ENCODE assay signal across 17 cellular contexts in genomic region chr6:84432616-84433015, GRCh38.
"Had no signal": no experiment of that assay in that cellular context is flagged by ENCODE, and none has a peak within 500 bp of the region (broad histone marks: within the 10 kb centered on the region; RNA-seq: fewer than 3 reads in every experiment).

No MANE protein-coding gene starts in this region.

- ATAC-seq: activated T-helper 17 cell treated with anti-CD3 and anti-CD28 coated beads, Interleukin-2, amount 50 U/mL, for 72 hours had no signal

- H3K9me3 Mint-ChIP-seq: activated T-helper 17 cell treated with anti-CD3 and anti-CD28 coated beads, Interleukin-2, amount 50 U/mL, for 72 hours; nephron had no signal

- H3K27ac ChIP-seq: colonic mucosa, skin epidermis, tibial nerve, vagina had no signal

- H3K27me3 Mint-ChIP-seq: activated T-helper 17 cell treated with anti-CD3 and anti-CD28 coated beads, Interleukin-2, amount 50 U/mL, for 72 hours had no signal

- DNase-seq: activated CD4-positive, alpha-beta T cell treated with anti-CD3 and anti-CD28 coated beads for 1 hour; activated CD4-positive, alpha-beta T cell treated with anti-CD3 and anti-CD28 coated beads, Interleukin-2, amount 50 U/mL, for 48 hours; activated naive CD4-positive, alpha-beta T cell treated with Interleukin-2 at 50 U/mL for 16 hours; colonic mucosa; kidney glomerular epithelial cell; mesendoderm; occipital lobe; stimulated activated CD4-positive, alpha-beta T cell treated with anti-CD3 and anti-CD28 coated beads, Interleukin-4, amount 100 ng/mL, for 24 hours; stimulated activated naive CD4-positive, alpha-beta T cell; substantia nigra; T-helper 1 cell; T1000 had no signal

- H3K4me1 ChIP-seq: colonic mucosa, tibial nerve, vagina had no signal

- H3K27ac Mint-ChIP-seq: activated T-helper 17 cell treated with anti-CD3 and anti-CD28 coated beads, Interleukin-2, amount 50 U/mL, for 72 hours had no signal

- H3K9me3 ChIP-seq: colonic mucosa, tibial nerve, vagina had no signal

- H3K27me3 ChIP-seq: colonic mucosa, tibial nerve, vagina had no signal

- H3K4me1 Mint-ChIP-seq: activated T-helper 17 cell treated with anti-CD3 and anti-CD28 coated beads, Interleukin-2, amount 50 U/mL, for 72 hours had no signal

- H3K4me3 Mint-ChIP-seq: activated T-helper 17 cell treated with anti-CD3 and anti-CD28 coated beads, Interleukin-2, amount 50 U/mL, for 72 hours; nephron had no signal

- H3K4me3 ChIP-seq: colonic mucosa, skin epidermis, tibial nerve, vagina had no signal

- H3K36me3 ChIP-seq: colonic mucosa, tibial nerve, vagina had no signal
